8 cellular contexts compared by ENCODE assay signal in the genomic region with DNA sequence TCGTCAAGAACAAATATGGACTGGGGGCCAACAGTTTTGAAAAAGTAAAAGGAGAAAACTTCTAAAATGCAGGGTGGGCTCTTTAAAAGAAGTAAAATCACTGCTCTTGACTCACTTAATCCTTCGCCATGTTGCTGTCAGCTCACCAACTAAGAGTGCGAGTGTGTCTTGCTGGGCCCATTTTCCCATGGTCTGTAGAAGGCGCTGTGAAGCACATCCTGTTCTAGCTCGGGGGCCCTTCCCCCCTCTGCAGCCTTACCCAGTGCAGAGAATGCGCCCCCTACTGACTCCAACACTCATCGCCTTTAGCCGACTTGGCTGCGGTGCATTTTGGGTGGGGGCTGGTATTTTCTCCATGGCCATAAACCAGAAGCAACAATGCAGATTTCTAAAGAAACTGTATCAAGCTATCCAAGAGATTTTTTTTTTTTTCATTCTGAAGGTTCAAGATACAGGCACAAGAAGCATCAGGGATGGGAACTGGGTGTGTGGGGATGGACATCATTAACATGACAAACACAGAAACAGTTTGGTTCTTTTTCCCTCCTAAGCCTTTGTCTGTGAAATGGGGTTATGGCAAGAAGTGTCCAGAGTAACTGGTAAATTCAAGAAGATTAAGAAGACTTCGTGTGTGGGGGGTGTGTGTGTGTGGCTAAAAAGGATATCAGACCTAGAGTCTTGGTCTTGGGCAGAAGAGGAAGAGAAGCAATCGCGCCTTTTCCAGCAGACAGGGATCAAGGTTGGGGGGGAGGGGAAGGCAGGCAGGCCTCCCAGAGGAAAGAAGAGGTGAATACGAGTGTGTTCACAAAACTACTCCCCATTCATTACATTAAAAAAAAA. TPM values are rescaled to one million over a fixed set of nuclear protein-coding genes. Genes with fewer than 3 reads are reported as not detected.
DNase-seq lines count a peak whose midpoint lies in the region; TF ChIP-seq lines count a peak whose summit lies in the region.

No MANE protein-coding gene starts in this region.

- H3K4me3 ChIP-seq in H7 (ENCODE audit: insufficient read depth, low read depth, low read length) (peak overlapping the region; percentile 97), Loucy (ENCODE audit: low read length, poor library complexity, severe bottlenecking) (peak overlapping the region; percentile 83), neuron (ENCODE audit: low read length) (peak overlapping the region; percentile 91)

- H3F3A ChIP-seq in Loucy (ENCODE audit: low read depth) = peaks cover 9% of the 10 kb centered on the region; the same call in 1 of the 2 replicates

- H3K4me1 ChIP-seq in Loucy (ENCODE audit: insufficient read depth, low read length, poor library complexity, severe bottlenecking) (peaks cover 41% of the 10 kb centered on the region), neuron (ENCODE audit: insufficient read depth, low read length) (peaks cover 20% of the 10 kb centered on the region)

- H3K9ac ChIP-seq in Loucy (ENCODE audit: low read depth, low read length, poor library complexity, severe bottlenecking) = peak overlapping the region; percentile 85

- H3K9me3 ChIP-seq in Loucy (ENCODE audit: insufficient read depth, low read depth, low read length) (no peaks in the 10 kb centered on the region), neuron (ENCODE audit: low read length) (no peaks in the 10 kb centered on the region)

- DNase-seq in EL (peak; percentile 96), H7 (peak; percentile 77), foreskin melanocyte (peak; percentile 93), stromal cell of bone marrow (ENCODE audit: low read depth) (peak; percentile 91)
- DNase-seq in activated effector memory CD4-positive, alpha-beta T cell treated with anti-CD3 and anti-CD28 coated beads, Interleukin-2, amount 50 U/mL, for 16 hours = peak; percentile 96

- peak overlapping the region; percentile 97 for H3K4me2 ChIP-seq in Loucy (ENCODE audit: low read depth, low read length, poor library complexity, severe bottlenecking)

- H3K27me3 ChIP-seq in H7 (ENCODE audit: control insufficient read depth, insufficient read depth, low read length) = no peaks in the 10 kb centered on the region
- no peaks in the 10 kb centered on the region for H3K27me3 ChIP-seq in Loucy (ENCODE audit: insufficient read depth, low read length, poor library complexity, severe bottlenecking)
- H3K27me3 ChIP-seq in neuron (ENCODE audit: insufficient read depth, low read length) = no peaks in the 10 kb centered on the region

- peaks cover 53% of the 10 kb centered on the region for H4K20me1 ChIP-seq in Loucy (ENCODE audit: insufficient read depth, low read length, poor library complexity, severe bottlenecking)

- no peak overlapping the region for H2AFZ ChIP-seq in Loucy (ENCODE audit: low read length)
- H2AFZ ChIP-seq in neuron (ENCODE audit: low read depth, low read length) = no peak overlapping the region

- H3K36me3 ChIP-seq in H7 (replicated peaks; ENCODE audit: control insufficient read depth, insufficient read depth, low read length) = peaks cover 15% of the 10 kb centered on the region
- H3K36me3 ChIP-seq in Loucy (ENCODE audit: insufficient read depth, low read length) = peaks cover 13% of the 10 kb centered on the region
- peaks cover 60% of the 10 kb centered on the region for H3K36me3 ChIP-seq in neuron (ENCODE audit: insufficient read depth, low read length)

- TF ChIP-seq POLR2A in Raji (IDR thresholded peaks at IDR 0.05; ENCODE audit: insufficient read depth, low read depth, low read length) = 0 out of 2 replicates have a peak, but pooled peaks have one; percentile 30

- peak; percentile 100 for TF ChIP-seq CTCF in Loucy (conservative IDR thresholded peaks at IDR 0.05; ENCODE audit: low read length)

- no peaks in the 10 kb centered on the region for H3K9me2 ChIP-seq in Loucy (replicated peaks; ENCODE audit: low read depth, low read length)

- peaks cover 61% of the 10 kb centered on the region for H3K79me2 ChIP-seq in Loucy (ENCODE audit: insufficient read depth, low read length)

RNA-seq across cellular contexts. Expression of a gene that starts 1.7 kb away (rescaled TPM):
- total RNA-seq in H7 (2014; rRNA removed; shearing (Covaris generic)) = 23.5 and 40.5 TPM in 2 replicates

RNA-seq across cellular contexts. Expression of a gene that starts 28.8 kb away (rescaled TPM):
- 59.2 and 60.8 TPM in 2 replicates for total RNA-seq in H7 (2014; rRNA removed; shearing (Covaris generic))

RNA-seq across cellular contexts. Expression of a gene that starts 29.1 kb away (rescaled TPM):
- total RNA-seq in H7 (2014; rRNA removed; shearing (Covaris generic)) = 9.1 and 9.3 TPM in 2 replicates

Comparison
In these comparisons a context has a peak if more than half of its experiments do, and no peak if none do; other contexts are left out.
1. Peak in every context shown above with its lines: DNase-seq and H3K4me3 ChIP-seq.